ENCODE assay signal across 8 cellular contexts in the genomic region with DNA sequence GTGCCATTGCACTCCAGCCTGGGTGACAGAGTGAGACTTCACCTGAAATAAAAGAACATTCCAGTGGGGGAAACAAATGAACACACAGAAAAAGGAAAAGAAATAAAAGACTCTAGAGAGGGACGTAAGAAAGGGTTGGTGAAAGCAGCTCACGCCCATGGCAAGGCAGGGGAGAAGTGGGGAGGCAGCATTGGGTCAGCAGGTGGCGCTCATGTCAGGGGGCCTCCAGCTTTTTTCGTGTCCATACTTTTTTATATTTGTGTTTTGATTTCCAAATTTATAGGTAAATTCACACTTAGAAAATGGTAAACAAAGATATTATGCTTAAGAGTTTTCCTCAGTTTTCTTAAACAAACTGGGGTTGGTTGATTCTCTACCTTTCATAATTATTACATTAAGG. TPM values are rescaled to one million over a fixed set of nuclear protein-coding genes. Genes with fewer than 3 reads are reported as not detected.
DNase-seq lines count a peak whose midpoint lies in the region; ATAC-seq and TF ChIP-seq lines count a peak whose summit lies in the region.

No MANE protein-coding gene starts in this region.

- no peaks in the 10 kb centered on the region for H3K4me1 ChIP-seq in RWPE2 (ENCODE audit: insufficient read depth, poor library complexity, severe bottlenecking)

- no peak overlapping the region for H3K4me3 Mint-ChIP-seq in T-helper 2 cell treated with Interferon-gamma antibody and Interleukin-4, amounts not matched to agents 5 μg/mL and 100 μg/mL, for 36 hours
- H3K4me3 Mint-ChIP-seq in stimulated activated naive CD8-positive, alpha-beta T cell treated with anti-CD3 and anti-CD28 coated beads, Interleukin-15, amount 100 ng/mL, for 72 hours, result no peak overlapping the region

- peaks cover 47% of the 10 kb centered on the region for H3K36me3 Mint-ChIP-seq in T-helper 2 cell treated with Interferon-gamma antibody and Interleukin-4, amounts not matched to agents 5 μg/mL and 100 μg/mL, for 36 hours (ENCODE audit: low read depth)

- H3K4me3 ChIP-seq in RWPE2 (ENCODE audit: severe bottlenecking), result no peak overlapping the region

- H3K27ac Mint-ChIP-seq in T-helper 2 cell treated with Interferon-gamma antibody and Interleukin-4, amounts not matched to agents 5 μg/mL and 100 μg/mL, for 36 hours, result no peak overlapping the region
- H3K27ac Mint-ChIP-seq in stimulated activated naive CD8-positive, alpha-beta T cell treated with anti-CD3 and anti-CD28 coated beads, Interleukin-15, amount 100 ng/mL, for 72 hours, result no peak overlapping the region

- H3K9me3 ChIP-seq in RWPE2 (ENCODE audit: severe bottlenecking), result no peaks in the 10 kb centered on the region

- peak; percentile 49 for TF ChIP-seq CTCF in RWPE2 (IDR thresholded peaks at IDR 0.05; ENCODE audit: poor library complexity, severe bottlenecking)

- no peaks in the 10 kb centered on the region for H3K27me3 ChIP-seq in RWPE2 (ENCODE audit: insufficient read depth, poor library complexity, severe bottlenecking)

- no peak overlapping the region for H3K27ac ChIP-seq in RWPE2 (ENCODE audit: poor library complexity, severe bottlenecking)

- peaks cover 1% of the 10 kb centered on the region for H3K4me1 Mint-ChIP-seq in T-helper 2 cell treated with Interferon-gamma antibody and Interleukin-4, amounts not matched to agents 5 μg/mL and 100 μg/mL, for 36 hours (ENCODE audit: low read depth)
- no peaks in the 10 kb centered on the region for H3K4me1 Mint-ChIP-seq in stimulated activated naive CD8-positive, alpha-beta T cell treated with anti-CD3 and anti-CD28 coated beads, Interleukin-15, amount 100 ng/mL, for 72 hours

- no peaks in the 10 kb centered on the region for H3K27me3 Mint-ChIP-seq in T-helper 2 cell treated with Interferon-gamma antibody and Interleukin-4, amounts not matched to agents 5 μg/mL and 100 μg/mL, for 36 hours (ENCODE audit: low read depth)
- H3K27me3 Mint-ChIP-seq in stimulated activated naive CD8-positive, alpha-beta T cell treated with anti-CD3 and anti-CD28 coated beads, Interleukin-15, amount 100 ng/mL, for 72 hours, result no peaks in the 10 kb centered on the region

- H3K36me3 ChIP-seq in RWPE2 (ENCODE audit: low read depth), result peaks cover 96% of the 10 kb centered on the region

- ATAC-seq in RWPE2 (ENCODE audit: low read depth) (no peak), left lobe of liver (peak; percentile 68), HG03457 (IDR thresholded peaks at IDR 0.05; ENCODE audit: unreplicated experiment) (no peak)
- ATAC-seq in stimulated activated naive CD8-positive, alpha-beta T cell treated with anti-CD3 and anti-CD28 coated beads, Interleukin-15, amount 100 ng/mL, for 72 hours, result no peak

- DNase-seq in T-helper 2 cell (peak in 3 of 5 experiments; percentile 10 to 19 (median 12)), RWPE2 (ENCODE audit: low spot score) (no peak), astrocyte of the hippocampus (ENCODE audit: low read depth, low spot score) (peak; percentile 58), left lobe of liver (ENCODE audit: low spot score) (no peak), 8988T (no peak)
- no peak for DNase-seq in T-helper 2 cell treated with Interferon-gamma antibody and Interleukin-4, amounts not matched to agents 5 μg/mL and 100 μg/mL, for 36 hours (ENCODE audit: low spot score)
- peak; percentile 8 to 36 for DNase-seq in stimulated activated naive CD8-positive, alpha-beta T cell treated with anti-CD3 and anti-CD28 coated beads, Interleukin-15, amount 100 ng/mL, for 72 hours

- no peaks in the 10 kb centered on the region for H3K9me3 Mint-ChIP-seq in T-helper 2 cell treated with Interferon-gamma antibody and Interleukin-4, amounts not matched to agents 5 μg/mL and 100 μg/mL, for 36 hours
- no peaks in the 10 kb centered on the region for H3K9me3 Mint-ChIP-seq in stimulated activated naive CD8-positive, alpha-beta T cell treated with anti-CD3 and anti-CD28 coated beads, Interleukin-15, amount 100 ng/mL, for 72 hours

RNA-seq across cellular contexts. Expression of a gene that starts 45.5 kb away (rescaled TPM):
- 31.1 TPM for total RNA-seq in left lobe of liver

Comparison
In these comparisons a context has a peak if more than half of its experiments do, and no peak if none do; other contexts are left out.
1. DNase-seq: peak in T-helper 2 cell (3 of 5), astrocyte of the hippocampus (single experiment) and stimulated activated naive CD8-positive, alpha-beta T cell treated with anti-CD3 and anti-CD28 coated beads, Interleukin-15, amount 100 ng/mL, for 72 hours (2 of 2); none in T-helper 2 cell treated with Interferon-gamma antibody and Interleukin-4, amounts not matched to agents 5 μg/mL and 100 μg/mL, for 36 hours (single experiment), RWPE2 (single experiment), left lobe of liver (single experiment) and 8988T (single experiment).